29 cellular contexts compared by ENCODE assay signal in genomic region chr6:162187168-162187935, GRCh38.
"Had no signal": no experiment of that assay in that cellular context is flagged by ENCODE, and none has a peak within 500 bp of the region (broad histone marks: within the 10 kb centered on the region; RNA-seq: fewer than 3 reads in every experiment).

No MANE protein-coding gene starts in this region.

- H3K27me3 Mint-ChIP-seq: activated CD4-positive, alpha-beta T cell treated with anti-CD3 and anti-CD28 coated beads, Interleukin-2, amount 10 ng/mL, durations not matched to agents 24 days and 14 days; activated T-cell treated with anti-CD3 and anti-CD28 coated beads, Interleukin-2, amount 50 U/mL, for 24 hours had no signal

- H3K9me3 Mint-ChIP-seq: activated T-helper 2 cell treated with anti-CD3 and anti-CD28 coated beads, Interferon-gamma antibody, Interleukin-2, Interleukin-4, amounts not matched to agents 10 μg/mL and 5 μg/mL and 100 μg/mL, durations not matched to agents 14 hours and 24 hours and 36 hours had no signal

- H3K36me3 ChIP-seq: adrenal gland, breast epithelium, MG63, Peyer's patch, SJCRH30, WERI-Rb-1 had no signal

- H3K27ac Mint-ChIP-seq: activated CD4-positive, alpha-beta T cell treated with anti-CD3 and anti-CD28 coated beads, Interleukin-2, amount 10 ng/mL, durations not matched to agents 24 days and 14 days; activated CD8-positive, alpha-beta T cell treated with anti-CD3 and anti-CD28 coated beads, Interleukin-2, amount 10 ng/mL, durations not matched to agents 7 days and 5 days; activated naive CD4-positive, alpha-beta T cell treated with anti-CD3 and anti-CD28 coated beads, Interleukin-2, amount 50 U/mL, for 72 hours; activated T-cell treated with anti-CD3 and anti-CD28 coated beads, Interleukin-2, amount 50 U/mL, for 24 hours; activated T-helper 2 cell treated with anti-CD3 and anti-CD28 coated beads, Interferon-gamma antibody, Interleukin-2, Interleukin-4, amounts not matched to agents 10 μg/mL and 5 μg/mL and 100 μg/mL, durations not matched to agents 14 hours and 24 hours and 36 hours had no signal

- H3K4me3 ChIP-seq: adrenal gland, body of pancreas, breast epithelium, MG63, Peyer's patch, SJCRH30, SK-N-MC had no signal

- H3K4me1 Mint-ChIP-seq: activated CD4-positive, alpha-beta T cell treated with anti-CD3 and anti-CD28 coated beads, Interleukin-2, amount 10 ng/mL, durations not matched to agents 24 days and 14 days had no signal

- H3K9me3 ChIP-seq: adrenal gland, body of pancreas, breast epithelium, MG63, Peyer's patch, SJCRH30 had no signal

- H3K4me1 ChIP-seq: adrenal gland, body of pancreas, breast epithelium, Peyer's patch, SJCRH30 had no signal

- H3K27ac ChIP-seq: adrenal gland, body of pancreas, breast epithelium, Peyer's patch, SJCRH30, SK-N-MC, WERI-Rb-1 had no signal

- H3K4me3 Mint-ChIP-seq: activated CD4-positive, alpha-beta T cell treated with anti-CD3 and anti-CD28 coated beads, Interleukin-2, amount 10 ng/mL, durations not matched to agents 24 days and 14 days; activated CD8-positive, alpha-beta T cell treated with anti-CD3 and anti-CD28 coated beads, Interleukin-2, amount 10 ng/mL, durations not matched to agents 7 days and 5 days; activated T-cell treated with anti-CD3 and anti-CD28 coated beads, Interleukin-2, amount 50 U/mL, for 24 hours had no signal

- ATAC-seq: activated CD8-positive, alpha-beta T cell treated with anti-CD3 and anti-CD28 coated beads, Interleukin-2, amount 10 ng/mL, durations not matched to agents 7 days and 5 days; activated naive CD4-positive, alpha-beta T cell treated with anti-CD3 and anti-CD28 coated beads, Interleukin-2, amount 50 U/mL, for 72 hours; body of pancreas; PC-3 had no signal

- DNase-seq: activated CD4-positive, alpha-beta T cell treated with anti-CD3 and anti-CD28 coated beads, Interleukin-2, amount 10 ng/mL, durations not matched to agents 24 days and 14 days; activated CD4-positive, alpha-beta T cell treated with anti-CD3 and anti-CD28 coated beads, Interleukin-2, amount 50 U/mL, for 4 hours; activated CD8-positive, alpha-beta T cell treated with anti-CD3 and anti-CD28 coated beads, Interleukin-2, amount 10 ng/mL, durations not matched to agents 7 days and 5 days; activated gamma-delta T cell; activated naive CD4-positive, alpha-beta T cell treated with Interleukin-2 at 50 U/mL for 16 hours; activated T-cell treated with anti-CD3 and anti-CD28 coated beads, Interleukin-2, amount 50 U/mL, for 24 hours; adrenal gland; body of pancreas; central memory CD4-positive, alpha-beta T cell; Karpas-422; KBM-7; MG63; NCI-H1048; NCI-H1105 treated with DMSO at 0.1 percent for 48 hours; NCI-H1436; NCI-H1694; NCI-H1930; NCI-H345; NCI-H524 treated with DMSO at 0.1 percent for 48 hours; PC-3; Peyer's patch; RPMI8226; SJCRH30; T1000; WERI-Rb-1 had no signal

- H3K27me3 ChIP-seq: adrenal gland, body of pancreas, breast epithelium, MG63, Peyer's patch had no signal
